Comparison of ENCODE assay signal across 1 cellular context in the genomic region with DNA sequence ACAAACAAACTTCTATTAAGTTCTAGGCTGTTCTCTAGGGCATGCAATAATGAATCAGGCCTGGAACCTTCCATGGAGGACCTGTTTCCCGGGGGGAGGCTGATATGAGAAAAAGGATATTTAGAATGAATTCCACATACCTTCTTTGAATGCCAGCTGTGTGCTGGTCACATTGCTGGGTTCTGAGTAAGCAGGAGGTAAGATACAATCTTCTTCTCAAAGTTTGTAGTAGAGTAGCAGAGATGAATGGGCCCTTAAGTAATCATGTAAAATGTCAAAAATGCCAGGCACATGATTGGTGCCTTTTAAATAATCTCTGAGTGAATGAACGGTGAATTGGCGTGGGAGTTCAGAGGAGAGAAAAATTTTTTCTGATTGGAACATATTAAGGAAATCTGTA.
TF ChIP-seq lines count a peak whose summit lies in the region.

No MANE protein-coding gene starts in this region.

TF ChIP-seq in Ishikawa, 13 proteins besides CTCF, POLR2A, EP300 and RAD21:
- TF ChIP-seq FOXM1 (IDR thresholded peaks at IDR 0.05; ENCODE audit: borderline replicate concordance, low read depth) (no peak), EGR1 (IDR thresholded peaks at IDR 0.05) (no peak), TEAD4 (IDR thresholded peaks at IDR 0.05) (peak; percentile 84), ZBTB7A (IDR thresholded peaks at IDR 0.05; ENCODE audit: low read depth) (no peak), NFIC (IDR thresholded peaks at IDR 0.05) (peak; percentile 22; the same call in 1 of the 2 replicates), TAF1 (IDR thresholded peaks at IDR 0.05; ENCODE audit: low read depth) (no peak)
- TF ChIP-seq, protein P1, sequence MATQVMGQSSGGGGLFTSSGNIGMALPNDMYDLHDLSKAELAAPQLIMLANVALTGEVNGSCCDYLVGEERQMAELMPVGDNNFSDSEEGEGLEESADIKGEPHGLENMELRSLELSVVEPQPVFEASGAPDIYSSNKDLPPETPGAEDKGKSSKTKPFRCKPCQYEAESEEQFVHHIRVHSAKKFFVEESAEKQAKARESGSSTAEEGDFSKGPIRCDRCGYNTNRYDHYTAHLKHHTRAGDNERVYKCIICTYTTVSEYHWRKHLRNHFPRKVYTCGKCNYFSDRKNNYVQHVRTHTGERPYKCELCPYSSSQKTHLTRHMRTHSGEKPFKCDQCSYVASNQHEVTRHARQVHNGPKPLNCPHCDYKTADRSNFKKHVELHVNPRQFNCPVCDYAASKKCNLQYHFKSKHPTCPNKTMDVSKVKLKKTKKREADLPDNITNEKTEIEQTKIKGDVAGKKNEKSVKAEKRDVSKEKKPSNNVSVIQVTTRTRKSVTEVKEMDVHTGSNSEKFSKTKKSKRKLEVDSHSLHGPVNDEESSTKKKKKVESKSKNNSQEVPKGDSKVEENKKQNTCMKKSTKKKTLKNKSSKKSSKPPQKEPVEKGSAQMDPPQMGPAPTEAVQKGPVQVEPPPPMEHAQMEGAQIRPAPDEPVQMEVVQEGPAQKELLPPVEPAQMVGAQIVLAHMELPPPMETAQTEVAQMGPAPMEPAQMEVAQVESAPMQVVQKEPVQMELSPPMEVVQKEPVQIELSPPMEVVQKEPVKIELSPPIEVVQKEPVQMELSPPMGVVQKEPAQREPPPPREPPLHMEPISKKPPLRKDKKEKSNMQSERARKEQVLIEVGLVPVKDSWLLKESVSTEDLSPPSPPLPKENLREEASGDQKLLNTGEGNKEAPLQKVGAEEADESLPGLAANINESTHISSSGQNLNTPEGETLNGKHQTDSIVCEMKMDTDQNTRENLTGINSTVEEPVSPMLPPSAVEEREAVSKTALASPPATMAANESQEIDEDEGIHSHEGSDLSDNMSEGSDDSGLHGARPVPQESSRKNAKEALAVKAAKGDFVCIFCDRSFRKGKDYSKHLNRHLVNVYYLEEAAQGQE (IDR thresholded peaks at IDR 0.05; ENCODE audit: low read depth): no peak
- TF ChIP-seq, protein P2, sequence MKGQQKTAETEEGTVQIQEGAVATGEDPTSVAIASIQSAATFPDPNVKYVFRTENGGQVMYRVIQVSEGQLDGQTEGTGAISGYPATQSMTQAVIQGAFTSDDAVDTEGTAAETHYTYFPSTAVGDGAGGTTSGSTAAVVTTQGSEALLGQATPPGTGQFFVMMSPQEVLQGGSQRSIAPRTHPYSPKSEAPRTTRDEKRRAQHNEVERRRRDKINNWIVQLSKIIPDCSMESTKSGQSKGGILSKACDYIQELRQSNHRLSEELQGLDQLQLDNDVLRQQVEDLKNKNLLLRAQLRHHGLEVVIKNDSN (IDR thresholded peaks at IDR 0.05): no peak
